In the genomic region with DNA sequence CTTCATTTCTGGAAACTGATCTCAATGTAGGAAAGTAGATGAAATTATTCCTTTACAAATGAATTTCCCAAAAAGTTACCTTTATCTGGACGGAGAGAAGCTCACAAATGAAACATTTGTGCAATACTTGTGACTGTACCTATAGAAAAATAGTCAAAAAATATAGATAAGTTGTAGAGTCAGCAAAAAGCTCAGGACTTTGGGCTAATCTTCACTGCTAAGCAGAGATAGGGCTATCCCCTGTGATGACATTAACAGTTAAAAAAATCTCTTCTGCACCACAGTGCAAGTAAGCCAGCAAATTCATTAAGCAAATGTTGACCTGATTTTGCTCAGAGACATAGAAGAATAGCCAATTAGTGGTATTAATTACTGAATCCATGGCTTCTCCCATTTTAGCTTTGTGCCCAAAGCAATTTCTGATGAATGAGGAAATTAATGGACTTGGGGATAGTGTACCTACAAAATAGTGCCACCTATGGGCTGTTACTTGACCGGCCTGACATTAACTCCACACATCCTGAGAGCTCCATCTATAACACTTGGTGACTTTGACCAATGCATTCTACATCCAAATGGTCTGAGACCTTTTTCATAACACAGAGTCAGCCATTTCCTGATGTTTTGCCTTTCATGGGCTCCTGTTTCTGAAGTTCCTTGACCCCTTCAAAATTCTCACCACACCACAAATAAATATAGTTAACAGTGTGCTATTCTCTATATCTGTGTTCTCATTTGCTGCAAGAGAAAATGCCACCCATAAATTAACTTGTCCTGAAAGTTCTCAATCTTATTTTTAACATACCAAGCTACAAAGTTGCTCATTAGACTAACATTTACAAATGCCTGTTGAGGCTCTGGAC, we compare ENCODE assay signal across 8 cellular contexts.
DNase-seq lines count a peak whose midpoint lies in the region; ATAC-seq, FAIRE-seq and TF ChIP-seq lines count a peak whose summit lies in the region.

No MANE protein-coding gene starts in this region.

- no peaks in the 10 kb centered on the region for H3K36me3 ChIP-seq in KMS-11 (ENCODE audit: insufficient read depth)
- no peaks in the 10 kb centered on the region for H3K36me3 ChIP-seq in SU-DHL-6 (ENCODE audit: low read length)
- no peaks in the 10 kb centered on the region for H3K36me3 ChIP-seq in heart left ventricle
- no peaks in the 10 kb centered on the region for H3K36me3 ChIP-seq in thyroid gland

- H4K20me1 ChIP-seq in KMS-11 (ENCODE audit: insufficient read depth), result no peaks in the 10 kb centered on the region
- H4K20me1 ChIP-seq in SU-DHL-6 (ENCODE audit: low read depth, low read length), result no peaks in the 10 kb centered on the region

- TF ChIP-seq CTCF in KMS-11 (conservative IDR thresholded peaks at IDR 0.05; ENCODE audit: low read depth, low read length) (peak; percentile 77), SU-DHL-6 (IDR thresholded peaks at IDR 0.05; ENCODE audit: insufficient read depth, low read length, poor library complexity, severe bottlenecking) (peak; percentile 29), heart left ventricle (IDR thresholded peaks at IDR 0.05) (peak; percentile 25 to 64 (median 54)), thyroid gland (IDR thresholded peaks at IDR 0.05) (peak in 4 of 6 experiments; percentile 54 to 70 (median 64))

- H3K9ac ChIP-seq in KMS-11, result no peak overlapping the region
- no peak overlapping the region for H3K9ac ChIP-seq in SU-DHL-6 (ENCODE audit: low read length)

- intact Hi-C loops in heart left ventricle (cut with DNase I) (loop anchor here in 7 of 10 donors (2.0 to 10.0 kb wide), 3 partner anchors 295 to 299 kb away; no protein-coding TSS in a partner anchor), thyroid gland (cut with DNase I) (loop anchor here (10.0 kb wide), 1 partner anchor 275 kb away; no protein-coding TSS in a partner anchor)

- H3K4me2 ChIP-seq in KMS-11 (no peak overlapping the region), SU-DHL-6 (ENCODE audit: low read depth, low read length, poor library complexity, severe bottlenecking) (no peak overlapping the region)

- H3K4me1 ChIP-seq in KMS-11 (ENCODE audit: low read depth, poor library complexity, severe bottlenecking), result no peaks in the 10 kb centered on the region
- no peaks in the 10 kb centered on the region for H3K4me1 ChIP-seq in heart left ventricle
- no peaks in the 10 kb centered on the region for H3K4me1 ChIP-seq in thyroid gland

- 53 to 57% (median 55%) methylated on average over 2 of the region's 2 CpGs for WGBS in heart left ventricle, 4 donors
- WGBS in thyroid gland, 2 donors, result 60 to 61% methylated on average over 2 of the region's 2 CpGs

- H3K9me3 ChIP-seq in SU-DHL-6 (ENCODE audit: insufficient read depth, low read length) (no peaks in the 10 kb centered on the region), heart left ventricle (no peaks in the 10 kb centered on the region), thyroid gland (no peaks in the 10 kb centered on the region)

- H3K27me3 ChIP-seq in KMS-11 (ENCODE audit: insufficient read depth, low read depth) (no peaks in the 10 kb centered on the region), SU-DHL-6 (ENCODE audit: low read length) (no peaks in the 10 kb centered on the region), heart left ventricle (no peaks in the 10 kb centered on the region), thyroid gland (no peaks in the 10 kb centered on the region)

- TF ChIP-seq POLR2A in heart left ventricle (IDR thresholded peaks at IDR 0.05) (no peak), thyroid gland (IDR thresholded peaks at IDR 0.05) (no peak)

- no peak overlapping the region for H3K27ac ChIP-seq in KMS-11
- no peak overlapping the region for H3K27ac ChIP-seq in SU-DHL-6 (ENCODE audit: low read depth, low read length)
- H3K27ac ChIP-seq in heart left ventricle, result no peak overlapping the region
- H3K27ac ChIP-seq in thyroid gland, result no peak overlapping the region

- H3K9me2 ChIP-seq in SU-DHL-6 (replicated peaks; ENCODE audit: insufficient read depth, low read length), result no peaks in the 10 kb centered on the region

- peak in 3 of 4 donors; percentile 50 to 80 (median 78) for ATAC-seq in heart left ventricle
- ATAC-seq in HG02970 (IDR thresholded peaks at IDR 0.05; ENCODE audit: low FRiP score, unreplicated experiment), result no peak

- no peak overlapping the region for H2AFZ ChIP-seq in KMS-11 (ENCODE audit: low read depth)
- no peak overlapping the region for H2AFZ ChIP-seq in SU-DHL-6 (ENCODE audit: low read depth, low read length, severe bottlenecking)

- peak; percentile 58 for FAIRE-seq in GM19239 (lab: Jason Lieb, UNC)

- H3K79me2 ChIP-seq in KMS-11 (ENCODE audit: insufficient read depth, low read depth) (no peaks in the 10 kb centered on the region), SU-DHL-6 (ENCODE audit: insufficient read depth, low read length) (no peaks in the 10 kb centered on the region)

- H3F3A ChIP-seq in SU-DHL-6 (ENCODE audit: insufficient read depth), result no peaks in the 10 kb centered on the region

- no peak overlapping the region for H3K4me3 ChIP-seq in KMS-11 (IDR thresholded peaks at IDR 0.05; ENCODE audit: insufficient read depth, low read depth, low read length)
- H3K4me3 ChIP-seq in SU-DHL-6 (ENCODE audit: insufficient read depth, low read length, poor library complexity, severe bottlenecking), result no peak overlapping the region
- no peak overlapping the region for H3K4me3 ChIP-seq in heart left ventricle
- no peak overlapping the region for H3K4me3 ChIP-seq in thyroid gland (replicated peaks in 1 of 3)

- DNase-seq in COLO668 (lab: John Stamatoyannopoulos, UW; ENCODE audit: unreplicated experiment) (peak; percentile 13), GM19239 (ENCODE audit: insufficient read length, low spot score) (peak; percentile 9), heart left ventricle (no peak), thyroid gland (peak; percentile 41 to 44)
- DNase-seq in stimulated activated CD4-positive, alpha-beta T cell treated with anti-CD3 and anti-CD28 coated beads, Interleukin-4, amount 100 ng/mL, for 1 hour, result no peak

Comparison
In these comparisons a context has a peak if more than half of its experiments do, and no peak if none do; other contexts are left out.
1. DNase-seq: peak in COLO668 (single experiment), GM19239 (single experiment) and thyroid gland (2 of 2); none in heart left ventricle (0 of 5) and stimulated activated CD4-positive, alpha-beta T cell treated with anti-CD3 and anti-CD28 coated beads, Interleukin-4, amount 100 ng/mL, for 1 hour (single experiment).
2. Peak in every context shown above with its lines, with median percentiles within 50 percentile points of each other: CTCF ChIP-seq.